9 cellular contexts compared by ENCODE assay signal in the genomic region with DNA sequence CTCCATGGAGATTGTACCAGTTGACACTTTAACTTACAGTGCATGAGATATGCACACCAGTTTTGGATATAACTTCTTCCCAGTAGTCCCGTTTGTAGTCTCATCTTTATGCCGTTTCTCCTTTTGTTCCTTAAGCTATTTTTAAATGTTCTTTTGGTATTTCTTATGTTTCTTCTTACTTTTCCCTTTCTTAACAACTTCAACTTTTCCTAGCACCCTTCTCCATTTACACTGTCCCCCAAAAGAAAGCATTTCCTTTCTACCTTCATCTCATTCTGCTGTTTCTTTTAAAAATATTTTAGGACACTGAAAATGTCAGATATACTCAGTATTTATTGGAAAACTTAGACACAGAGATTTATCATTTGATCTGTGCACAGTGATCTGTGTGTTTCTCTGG. TPM values are rescaled to one million over a fixed set of nuclear protein-coding genes. Genes with fewer than 3 reads are reported as not detected.
DNase-seq lines count a peak whose midpoint lies in the region; ATAC-seq, FAIRE-seq and TF ChIP-seq lines count a peak whose summit lies in the region.
"Had no signal": no experiment of that assay in that cellular context is flagged by ENCODE, and none has a peak within 500 bp of the region (broad histone marks: within the 10 kb centered on the region; RNA-seq: fewer than 3 reads in every experiment).

No MANE protein-coding gene starts in this region.

- peak overlapping the region in 1 of 2 donors; percentile 100 for H3K9ac ChIP-seq in kidney (ENCODE audit: low read length in 2 of 2)

- H3K36me3 ChIP-seq in cardiac muscle cell = no peaks in the 10 kb centered on the region
- peaks cover 0 to 3% of the 10 kb centered on the region in 2 donors for H3K36me3 ChIP-seq in kidney (ENCODE audit: control insufficient read depth in 1 of 2, insufficient read depth in 2 of 2, low read length in 2 of 2)
- peaks cover 9% of the 10 kb centered on the region for H3K36me3 ChIP-seq in thymus (ENCODE audit: control insufficient read depth, insufficient read depth)

- H3K27me3 ChIP-seq in cardiac muscle cell (no peaks in the 10 kb centered on the region), thymus (ENCODE audit: control insufficient read depth, insufficient read depth) (no peaks in the 10 kb centered on the region)

- H3K9me3 ChIP-seq in cardiac muscle cell (ENCODE audit: low read depth) = no peaks in the 10 kb centered on the region
- no peaks in the 10 kb centered on the region for H3K9me3 ChIP-seq in kidney (ENCODE audit: control insufficient read depth in 1 of 2, low read length in 2 of 2)
- H3K9me3 ChIP-seq in thymus (ENCODE audit: control insufficient read depth) = no peaks in the 10 kb centered on the region

- H3K27ac ChIP-seq in cardiac muscle cell (no peak overlapping the region), kidney (ENCODE audit: low read depth in 2 of 2, low read length in 2 of 2) (no peak overlapping the region), thymus (ENCODE audit: low read depth) (no peak overlapping the region)

- TF ChIP-seq CTCF in cardiac muscle cell (IDR thresholded peaks at IDR 0.05; ENCODE audit: low read depth, low read length) = no peak
- no peak for TF ChIP-seq CTCF in kidney (IDR thresholded peaks at IDR 0.05; ENCODE audit: borderline replicate concordance, extremely low read depth, insufficient read depth)

- H3K9me3 Mint-ChIP-seq in activated naive CD4-positive, alpha-beta T cell treated with anti-CD3 and anti-CD28 coated beads, Interleukin-2, amount 50 U/mL, for 72 hours = no peaks in the 10 kb centered on the region

- H3K27ac Mint-ChIP-seq in activated naive CD4-positive, alpha-beta T cell treated with anti-CD3 and anti-CD28 coated beads, Interleukin-2, amount 50 U/mL, for 72 hours = peak overlapping the region; percentile 4 to 97

- WGBS in thymus = 67% methylated on average over 2 of the region's 2 CpGs

- intact Hi-C loops in left ventricle myocardium superior (cut with micrococcal nuclease) (no loop called here), kidney (cut with DNase I) (no loop called here)

- peaks cover 27 to 38% of the 10 kb centered on the region in 2 donors for H3K36me3 Mint-ChIP-seq in activated naive CD4-positive, alpha-beta T cell treated with anti-CD3 and anti-CD28 coated beads, Interleukin-2, amount 50 U/mL, for 72 hours

- H3K4me1 ChIP-seq in cardiac muscle cell (ENCODE audit: low read depth) (peaks cover 6% of the 10 kb centered on the region), kidney (ENCODE audit: control insufficient read depth in 1 of 2, insufficient read depth in 1 of 2, low read depth in 1 of 2, low read length in 2 of 2) (peaks cover 2 to 19% of the 10 kb centered on the region in 2 donors), thymus (ENCODE audit: control insufficient read depth, insufficient read depth, low read length) (peaks cover 5% of the 10 kb centered on the region)

- H3K4me3 ChIP-seq in cardiac muscle cell (peak overlapping the region; percentile 91), kidney (ENCODE audit: low read length in 2 of 2) (peak overlapping the region; percentile 98 to 100), thymus (ENCODE audit: low read length) (peak overlapping the region; percentile 99)

- DNase-seq in cardiac muscle cell (ENCODE audit: low read depth in 1 of 2, low spot score in 1 of 2) = no peak
- DNase-seq in left ventricle myocardium superior = no peak
- DNase-seq in activated naive CD4-positive, alpha-beta T cell treated with anti-CD3 and anti-CD28 coated beads, Interleukin-2, amount 50 U/mL, for 72 hours (ENCODE audit: low spot score in 2 of 2) = no peak
- DNase-seq in kidney = no peak
- no peak for DNase-seq in NCI-H2227 treated with DMSO at 0.1 percent for 48 hours (lab: John Stamatoyannopoulos, UW)
- DNase-seq: activated CD8-positive, alpha-beta memory T cell treated with anti-CD3 and anti-CD28 coated beads, Interleukin-2, amount 50 U/mL, for 4 hours had no signal

- FAIRE-seq in kidney (lab: Jason Lieb, UNC) = no peak

- ATAC-seq in left ventricle myocardium superior (no peak), HG03520 (IDR thresholded peaks at IDR 0.05; ENCODE audit: unreplicated experiment) (no peak), GM19397 (IDR thresholded peaks at IDR 0.05; ENCODE audit: unreplicated experiment) (no peak)
- no peak for ATAC-seq in activated naive CD4-positive, alpha-beta T cell treated with anti-CD3 and anti-CD28 coated beads, Interleukin-2, amount 50 U/mL, for 72 hours

RNA-seq across cellular contexts. Expression of gene PSMC2, which starts 1.5 kb away (rescaled TPM):
- total RNA-seq in cardiac muscle cell = 75.6 and 90.6 TPM in 2 replicates
- 112 and 156 TPM in 2 replicates for polyA plus RNA-seq in cardiac muscle cell
- 117 TPM for total RNA-seq in left ventricle myocardium superior
- 100 to 1,000 TPM; 121 to 138 TPM for total RNA-seq in activated naive CD4-positive, alpha-beta T cell treated with anti-CD3 and anti-CD28 coated beads, Interleukin-2, amount 50 U/mL, for 72 hours
- total RNA-seq in kidney = 98.8 TPM
- polyA plus RNA-seq in kidney (ENCODE audit: insufficient read depth, low read depth, low replicate concordance) = 115 TPM
- 117 TPM for polyA plus RNA-seq in thymus

RNA-seq across cellular contexts. Expression of gene DNAJC2, which starts 4.4 kb away (rescaled TPM):
- total RNA-seq in cardiac muscle cell (9.3 and 22.7 TPM in 2 replicates), left ventricle myocardium superior (13.9 TPM), kidney (20.9 TPM)
- polyA plus RNA-seq in cardiac muscle cell (36.4 and 53.0 TPM in 2 replicates), kidney (ENCODE audit: insufficient read depth, low read depth, low replicate concordance) (14.4 TPM), thymus (35.8 TPM)
- 10 to 100 TPM; 37.6 to 39.4 TPM for total RNA-seq in activated naive CD4-positive, alpha-beta T cell treated with anti-CD3 and anti-CD28 coated beads, Interleukin-2, amount 50 U/mL, for 72 hours

RNA-seq across cellular contexts. Expression of gene PMPCB, which starts 51.7 kb away (rescaled TPM):
- total RNA-seq in cardiac muscle cell (67.4 and 76.4 TPM in 2 replicates), left ventricle myocardium superior (79.3 TPM), kidney (65.8 TPM)
- polyA plus RNA-seq in cardiac muscle cell (92.2 and 102 TPM in 2 replicates), kidney (ENCODE audit: insufficient read depth, low read depth, low replicate concordance) (85.3 TPM), thymus (70.7 TPM)
- total RNA-seq in activated naive CD4-positive, alpha-beta T cell treated with anti-CD3 and anti-CD28 coated beads, Interleukin-2, amount 50 U/mL, for 72 hours = 10 to 100 TPM; 94.8 to 95.5 TPM
